23 cellular contexts compared by ENCODE assay signal in genomic region chr17:82661717-82662683, GRCh38.
"Had no signal": no experiment of that assay in that cellular context is flagged by ENCODE, and none has a peak within 500 bp of the region (broad histone marks: within the 10 kb centered on the region; RNA-seq: fewer than 3 reads in every experiment).

No MANE protein-coding gene starts in this region.

- H3K4me1 ChIP-seq: adrenal gland, ascending aorta, esophagus squamous epithelium, gastrocnemius medialis, left ventricle myocardium inferior, thyroid gland, upper lobe of right lung had no signal

- H3K9me3 Mint-ChIP-seq: activated T-helper 1 cell treated with anti-CD3 and anti-CD28 coated beads, Interleukin-12 subunit alpha, Interleukin-12 subunit beta, Interleukin-2, Interleukin-4 antibody, amounts not matched to agents 30 ng/mL and 10 ng/mL and 1 ng/mL, durations not matched to agents 14 hours and 24 hours and 36 hours; memory B cell had no signal

- DNase-seq: activated CD4-positive, alpha-beta memory T cell treated with anti-CD3 and anti-CD28 coated beads, Interleukin-2, amount 10 ng/mL, durations not matched to agents 7 days and 5 days; activated CD4-positive, alpha-beta T cell treated with anti-CD3 and anti-CD28 coated beads for 48 hours; activated gamma-delta T cell treated with Interleukin-2 at 50 U/mL for 16 hours; brain microvascular endothelial cell; central memory CD4-positive, alpha-beta T cell; esophagus squamous epithelium; gastrocnemius medialis; hippocampal formation; left ventricle myocardium inferior; nephron progenitor cell; nucleus accumbens; stimulated activated CD4-positive, alpha-beta T cell treated with anti-CD3 and anti-CD28 coated beads, Interleukin-12 subunit alpha, Interleukin-12 subunit beta, amount 100 ng/mL, for 4 hours; stimulated activated CD4-positive, alpha-beta T cell treated with anti-CD3 and anti-CD28 coated beads, Interleukin-4, amount 100 ng/mL, for 4 hours; stimulated activated naive CD8-positive, alpha-beta T cell treated with anti-CD3 and anti-CD28 coated beads, Interleukin-15, Interleukin-2, amounts not matched to agents 100 U/mL and 50 U/mL, for 24 hours; T-helper 17 cell; thyroid gland; upper lobe of right lung had no signal

- H3K4me3 Mint-ChIP-seq: activated CD4-positive, alpha-beta memory T cell treated with anti-CD3 and anti-CD28 coated beads, Interleukin-2, amount 10 ng/mL, durations not matched to agents 7 days and 5 days; activated naive CD8-positive, alpha-beta T cell; activated T-helper 1 cell treated with anti-CD3 and anti-CD28 coated beads, Interleukin-12 subunit alpha, Interleukin-12 subunit beta, Interleukin-2, Interleukin-4 antibody, amounts not matched to agents 30 ng/mL and 10 ng/mL and 1 ng/mL, durations not matched to agents 14 hours and 24 hours and 36 hours; memory B cell; nephron progenitor cell; T-helper 17 cell had no signal

- FAIRE-seq: colon had no signal

- H3K4me1 Mint-ChIP-seq: activated CD4-positive, alpha-beta memory T cell treated with anti-CD3 and anti-CD28 coated beads, Interleukin-2, amount 10 ng/mL, durations not matched to agents 7 days and 5 days; memory B cell; T-helper 17 cell had no signal

- H3K4me3 ChIP-seq: adrenal gland, ascending aorta, esophagus squamous epithelium, gastrocnemius medialis, left ventricle myocardium inferior, thyroid gland, upper lobe of right lung had no signal

- H3K9me3 ChIP-seq: adrenal gland, ascending aorta, esophagus squamous epithelium, gastrocnemius medialis, left ventricle myocardium inferior, thyroid gland, upper lobe of right lung had no signal

- H3K27me3 ChIP-seq: adrenal gland, ascending aorta, brain microvascular endothelial cell, esophagus squamous epithelium, gastrocnemius medialis, thyroid gland, upper lobe of right lung had no signal

- H3K27ac Mint-ChIP-seq: activated CD4-positive, alpha-beta memory T cell treated with anti-CD3 and anti-CD28 coated beads, Interleukin-2, amount 10 ng/mL, durations not matched to agents 7 days and 5 days; activated naive CD8-positive, alpha-beta T cell; activated T-helper 1 cell treated with anti-CD3 and anti-CD28 coated beads, Interleukin-12 subunit alpha, Interleukin-12 subunit beta, Interleukin-2, Interleukin-4 antibody, amounts not matched to agents 30 ng/mL and 10 ng/mL and 1 ng/mL, durations not matched to agents 14 hours and 24 hours and 36 hours; memory B cell; T-helper 17 cell had no signal

- H3K27ac ChIP-seq: adrenal gland, ascending aorta, brain microvascular endothelial cell, esophagus squamous epithelium, gastrocnemius medialis, left ventricle myocardium inferior, thyroid gland, upper lobe of right lung had no signal

- ATAC-seq: gastrocnemius medialis; stimulated activated naive CD8-positive, alpha-beta T cell treated with anti-CD3 and anti-CD28 coated beads, Interleukin-15, Interleukin-2, amounts not matched to agents 100 U/mL and 50 U/mL, for 24 hours; T-helper 17 cell; upper lobe of right lung had no signal

- H3K36me3 ChIP-seq: adrenal gland, brain microvascular endothelial cell, thyroid gland, upper lobe of right lung had no signal

- H3K27me3 Mint-ChIP-seq: activated CD4-positive, alpha-beta memory T cell treated with anti-CD3 and anti-CD28 coated beads, Interleukin-2, amount 10 ng/mL, durations not matched to agents 7 days and 5 days; activated naive CD8-positive, alpha-beta T cell; memory B cell; T-helper 17 cell had no signal
